ENCODE assay signal across 36 cellular contexts in genomic region chr6:169256518-169256917, GRCh38. TPM values are rescaled to one million over a fixed set of nuclear protein-coding genes. Genes with fewer than 3 reads are reported as not detected.
"Had no signal": no experiment of that assay in that cellular context is flagged by ENCODE, and none has a peak within 500 bp of the region (broad histone marks: within the 10 kb centered on the region; RNA-seq: fewer than 3 reads in every experiment).

No MANE protein-coding gene starts in this region.

- H3K4me2 ChIP-seq: KMS-11 had no signal

- DNase-seq: Karpas-422, Kasumi-1, KG1, MG63, MM.1S, MV-4-11, NCI-H1048, NCI-H1092, NCI-H1092 treated with DMSO at 0.1 percent for 48 hours, NCI-H1105, NCI-H1105 treated with DMSO at 0.1 percent for 48 hours, NCI-H1417, NCI-H1417 treated with DMSO at 0.1 percent for 48 hours, NCI-H1436, NCI-H1436 treated with DMSO at 0.1 percent for 48 hours, NCI-H146, NCI-H1694, NCI-H1694 treated with DMSO at 0.1 percent for 48 hours, NCI-H187, NCI-H187 treated with DMSO at 0.1 percent for 48 hours, NCI-H1930, NCI-H2029, NCI-H2029 treated with DMSO at 0.1 percent for 48 hours, NCI-H2081, NCI-H2081 treated with DMSO at 0.1 percent for 48 hours, NCI-H2107, NCI-H2171, NCI-H2171 treated with DMSO at 0.1 percent for 48 hours, NCI-H2227 treated with DMSO at 0.1 percent for 48 hours, NCI-H226, NCI-H345, NCI-H446, NCI-H446 treated with DMSO at 0.1 percent for 48 hours had no signal

- H3K27me3 ChIP-seq: MG63 had no signal

- H3K27ac ChIP-seq: KMS-11 had no signal

- H3K9ac ChIP-seq: KMS-11 had no signal

- H3K9me3 ChIP-seq: MG63 had no signal

- H3K4me3 ChIP-seq: MG63 had no signal

RNA-seq across cellular contexts. Expression of gene THBS2, which starts 2.9 kb away (rescaled TPM):
- total RNA-seq: MCF 10A, NCI-H460 had no signal
